Comparison of ENCODE assay signal across 25 cellular contexts in genomic region chr1:39759436-39759726, GRCh38. TPM values are rescaled to one million over a fixed set of nuclear protein-coding genes. Genes with fewer than 3 reads are reported as not detected.
"Had no signal": no experiment of that assay in that cellular context is flagged by ENCODE, and none has a peak within 500 bp of the region (broad histone marks: within the 10 kb centered on the region; RNA-seq: fewer than 3 reads in every experiment).

No MANE protein-coding gene starts in this region.

- H3K9me3 Mint-ChIP-seq: immature natural killer cell; memory B cell; mesothelial cell of epicardium; natural killer cell treated with Interleukin-12 subunit alpha and Interleukin-12 subunit beta and Interleukin-15 and Interleukin-18, amount 100 ng/mL, for 72 hours; neural progenitor cell; stimulated activated effector memory CD8-positive, alpha-beta T cell treated with anti-CD3 and anti-CD28 coated beads, Interleukin-12 subunit alpha, Interleukin-12 subunit beta, amount 100 ng/mL, for 72 hours; stimulated activated naive CD8-positive, alpha-beta T cell treated with anti-CD3 and anti-CD28 coated beads, Interleukin-15, Interleukin-2, amounts not matched to agents 100 ng/mL and 50 ng/mL, for 24 hours had no signal

- H3K27me3 Mint-ChIP-seq: memory B cell; natural killer cell treated with Interleukin-12 subunit alpha and Interleukin-12 subunit beta and Interleukin-15 and Interleukin-18, amount 100 ng/mL, for 72 hours; stimulated activated naive CD8-positive, alpha-beta T cell treated with anti-CD3 and anti-CD28 coated beads, Interleukin-15, Interleukin-2, amounts not matched to agents 100 ng/mL and 50 ng/mL, for 24 hours had no signal

- DNase-seq: cortex of kidney; effector memory CD4-positive, alpha-beta T cell; esophagus squamous epithelium; foreskin keratinocyte; immature natural killer cell; left cardiac atrium; left ventricle myocardium inferior; lower lobe of right lung; nucleus accumbens; psoas muscle; retina; stimulated activated CD4-positive, alpha-beta T cell treated with anti-CD3 and anti-CD28 coated beads, Interleukin-4, amount 100 ng/mL, for 1 hour; stimulated activated CD8-positive, alpha-beta memory T cell treated with anti-CD3 and anti-CD28 coated beads, Interleukin-4, amount 100 ng/mL, for 48 hours; tibial artery; upper lobe of right lung had no signal

- H3K4me3 Mint-ChIP-seq: immature natural killer cell; memory B cell; mesothelial cell of epicardium; natural killer cell treated with Interleukin-12 subunit alpha and Interleukin-12 subunit beta and Interleukin-15 and Interleukin-18, amount 100 ng/mL, for 72 hours; neural progenitor cell; stimulated activated effector memory CD8-positive, alpha-beta T cell treated with anti-CD3 and anti-CD28 coated beads, Interleukin-12 subunit alpha, Interleukin-12 subunit beta, amount 100 ng/mL, for 72 hours; stimulated activated naive CD8-positive, alpha-beta T cell treated with anti-CD3 and anti-CD28 coated beads, Interleukin-15, Interleukin-2, amounts not matched to agents 100 ng/mL and 50 ng/mL, for 24 hours had no signal

- ATAC-seq: foreskin keratinocyte; left cardiac atrium; lower lobe of right lung; natural killer cell treated with Interleukin-12 subunit alpha and Interleukin-12 subunit beta and Interleukin-15 and Interleukin-18, amount 100 ng/mL, for 72 hours; psoas muscle; right lobe of liver; stimulated activated effector memory CD8-positive, alpha-beta T cell treated with anti-CD3 and anti-CD28 coated beads, Interleukin-12 subunit alpha, Interleukin-12 subunit beta, amount 100 ng/mL, for 72 hours; upper lobe of right lung had no signal

- H3K27ac Mint-ChIP-seq: memory B cell; mesothelial cell of epicardium; natural killer cell treated with Interleukin-12 subunit alpha and Interleukin-12 subunit beta and Interleukin-15 and Interleukin-18, amount 100 ng/mL, for 72 hours; neural progenitor cell; stimulated activated effector memory CD8-positive, alpha-beta T cell treated with anti-CD3 and anti-CD28 coated beads, Interleukin-12 subunit alpha, Interleukin-12 subunit beta, amount 100 ng/mL, for 72 hours; stimulated activated naive CD8-positive, alpha-beta T cell treated with anti-CD3 and anti-CD28 coated beads, Interleukin-15, Interleukin-2, amounts not matched to agents 100 ng/mL and 50 ng/mL, for 24 hours had no signal

- H3K27ac ChIP-seq: esophagus squamous epithelium, foreskin keratinocyte, left ventricle myocardium inferior, lower lobe of right lung, neural progenitor cell, parathyroid adenoma, psoas muscle, right lobe of liver, tibial artery, upper lobe of right lung, vagina had no signal

- H3K4me1 Mint-ChIP-seq: memory B cell; mesothelial cell of epicardium; stimulated activated effector memory CD8-positive, alpha-beta T cell treated with anti-CD3 and anti-CD28 coated beads, Interleukin-12 subunit alpha, Interleukin-12 subunit beta, amount 100 ng/mL, for 72 hours had no signal

RNA-seq across cellular contexts. Expression of gene OXCT2, which starts 11.8 kb away (rescaled TPM):
- total RNA-seq: vagina had no signal
- polyA plus RNA-seq: keratinocyte had no signal
